9 cellular contexts compared by ENCODE assay signal in genomic region chr1:11731719-11732283, GRCh38. TPM values are rescaled to one million over a fixed set of nuclear protein-coding genes. Genes with fewer than 3 reads are reported as not detected.
A peak's percentile ranks its signal among the peaks of the same experiment; 100 is the strongest.
DNase-seq lines count a peak whose midpoint lies in the region; FAIRE-seq and TF ChIP-seq lines count a peak whose summit lies in the region.
"Had no signal": no experiment of that assay in that cellular context is flagged by ENCODE, and none has a peak within 500 bp of the region (broad histone marks: within the 10 kb centered on the region; RNA-seq: fewer than 3 reads in every experiment).

No MANE protein-coding gene starts in this region.

- no peak for TF ChIP-seq CTCF in DOHH2 (IDR thresholded peaks at IDR 0.05; ENCODE audit: low read depth, low read length, poor library complexity, severe bottlenecking)
- TF ChIP-seq CTCF in cardiac fibroblast (IDR thresholded peaks at IDR 0.05; ENCODE audit: low read depth, low read length), result no peak
- TF ChIP-seq CTCF in keratinocyte (optimal IDR thresholded peaks at IDR 0.05 in 1 of 3, IDR thresholded peaks at IDR 0.05 in 1 of 3, conservative IDR thresholded peaks at IDR 0.05 in 1 of 3; ENCODE audit: extremely low read depth in 1 of 3, insufficient read depth in 2 of 3, low read length in 3 of 3), result no peak

- H3K9me3 ChIP-seq in DOHH2 (ENCODE audit: control insufficient read depth, insufficient read depth, low read length), result no peaks in the 10 kb centered on the region
- H3K9me3 ChIP-seq in keratinocyte (ENCODE audit: control insufficient read depth, low read depth, low read length), result no peaks in the 10 kb centered on the region
- no peaks in the 10 kb centered on the region for H3K9me3 ChIP-seq in skeletal muscle satellite cell (replicated peaks; ENCODE audit: low read length)

- no peaks in the 10 kb centered on the region for H3K27me3 ChIP-seq in DOHH2 (ENCODE audit: control insufficient read depth, low read length)
- H3K27me3 ChIP-seq in keratinocyte (ENCODE audit: control insufficient read depth, extremely low read depth, insufficient read depth, low read length), result no peaks in the 10 kb centered on the region
- H3K27me3 ChIP-seq in skeletal muscle satellite cell (ENCODE audit: control insufficient read depth, insufficient read depth, low read length), result no peaks in the 10 kb centered on the region

- peak overlapping the region; percentile 43 for H3K4me2 ChIP-seq in DOHH2 (ENCODE audit: low read length)
- H3K4me2 ChIP-seq in keratinocyte (ENCODE audit: control insufficient read depth, extremely low read depth, insufficient read depth, low read depth, low read length), result peak overlapping the region; percentile 92
- H3K4me2 ChIP-seq in skeletal muscle satellite cell (ENCODE audit: low read length), result peak overlapping the region; percentile 73
- H3K4me2 ChIP-seq: KMS-11 had no signal

- H3K4me3 ChIP-seq in DOHH2 (ENCODE audit: low read length), result peak overlapping the region; percentile 36
- H3K4me3 ChIP-seq in cardiac fibroblast (replicated peaks in 1 of 2; ENCODE audit: low read depth in 2 of 2, low read length in 2 of 2), result peak overlapping the region; percentile 9 to 39
- H3K4me3 ChIP-seq in keratinocyte (ENCODE audit: control insufficient read depth in 2 of 3, extremely low read depth in 1 of 3, insufficient read depth in 2 of 3, low read depth in 1 of 3, low read length in 3 of 3), result peak overlapping the region in 2 of 3 experiments; percentile 35 to 67
- H3K4me3 ChIP-seq in skeletal muscle satellite cell (ENCODE audit: low read length), result peak overlapping the region; percentile 26

- H2AFZ ChIP-seq in keratinocyte (ENCODE audit: control insufficient read depth, low read length), result peak overlapping the region; percentile 92

- H3K36me3 ChIP-seq in DOHH2 (ENCODE audit: control insufficient read depth, low read length) (no peaks in the 10 kb centered on the region), keratinocyte (ENCODE audit: control insufficient read depth in 2 of 2, extremely low read depth in 1 of 2, insufficient read depth in 2 of 2, low read length in 2 of 2) (no peaks in the 10 kb centered on the region), skeletal muscle satellite cell (ENCODE audit: insufficient read depth, low read length) (no peaks in the 10 kb centered on the region)

- H3K9me1 ChIP-seq in keratinocyte (ENCODE audit: control insufficient read depth, extremely low read depth, insufficient read depth, low read length), result peaks cover 3% of the 10 kb centered on the region

- H3K9me2 ChIP-seq in DOHH2 (replicated peaks; ENCODE audit: control insufficient read depth, low read length), result no peaks in the 10 kb centered on the region

- dilution Hi-C loops in keratinocyte (cut with MboI; ENCODE audit: extremely low pct_ligation_motif_present, low sequenced_read_pairs), result no loop called here

- H3K27ac ChIP-seq in DOHH2 (ENCODE audit: low read depth, low read length) (no peak overlapping the region), keratinocyte (ENCODE audit: control insufficient read depth, insufficient read depth, low read length) (peak overlapping the region; percentile 43)
- H3K27ac ChIP-seq: KMS-11 had no signal

- H3K4me1 ChIP-seq in DOHH2 (ENCODE audit: control insufficient read depth, low read length) (peaks cover 38% of the 10 kb centered on the region), keratinocyte (ENCODE audit: control insufficient read depth, extremely low read depth, insufficient read depth, low read length) (peaks cover 24% of the 10 kb centered on the region), skeletal muscle satellite cell (ENCODE audit: control insufficient read depth, insufficient read depth, low read length) (peaks cover 29% of the 10 kb centered on the region)

- DNase-seq in NCI-H2227 (lab: John Stamatoyannopoulos, UW; ENCODE audit: unreplicated experiment) (peak; percentile 89), cardiac fibroblast (ENCODE audit: low read depth in 2 of 2) (peak; percentile 61 to 77), keratinocyte (ENCODE audit: low read depth, low spot score) (no peak), DMS114 treated with DMSO at 0.1 percent for 48 hours (lab: John Stamatoyannopoulos, UW; ENCODE audit: unreplicated experiment) (no peak), SKM-1 (lab: John Stamatoyannopoulos, UW; ENCODE audit: unreplicated experiment) (no peak), RPMI8226 (no peak)

- H4K20me1 ChIP-seq in DOHH2 (ENCODE audit: control insufficient read depth, insufficient read depth, low read depth, low read length), result no peaks in the 10 kb centered on the region
- H4K20me1 ChIP-seq in keratinocyte (ENCODE audit: control insufficient read depth, extremely low read depth, insufficient read depth, low read length), result no peaks in the 10 kb centered on the region

- H3K9ac ChIP-seq in keratinocyte (ENCODE audit: control insufficient read depth, extremely low read depth, insufficient read depth, low read length) (peak overlapping the region; percentile 62), skeletal muscle satellite cell (ENCODE audit: low read depth, low read length) (peak overlapping the region; percentile 24)
- H3K9ac ChIP-seq: KMS-11 had no signal

- H3K79me2 ChIP-seq in DOHH2 (ENCODE audit: control insufficient read depth, low read length) (no peaks in the 10 kb centered on the region), keratinocyte (ENCODE audit: control insufficient read depth, insufficient read depth, low read length) (no peaks in the 10 kb centered on the region)

- H3F3A ChIP-seq in DOHH2 (ENCODE audit: control insufficient read depth, insufficient read depth), result peaks cover 3% of the 10 kb centered on the region

- FAIRE-seq in keratinocyte (lab: Jason Lieb, UNC), result no peak

RNA-seq across cellular contexts. Expression of gene AGTRAP, which starts 4.1 kb away (rescaled TPM):
- 36.7 to 75.6 TPM (median 65.8 TPM) in 3 replicates for polyA plus RNA-seq in keratinocyte
- polyA plus RNA-seq in keratinocyte (2011; ENCODE audit: low read depth), result 11.8 TPM
- polyA plus RNA-seq in keratinocyte (2011; cell fraction: cytosol; rRNA removed), result 56.1 and 108 TPM in 2 replicates
- polyA plus RNA-seq in keratinocyte (2011; cell fraction: nucleus; rRNA removed), result 61.3 and 86.5 TPM in 2 replicates
- 82.0 and 86.5 TPM in 2 replicates for polyA plus RNA-seq in keratinocyte (2012; ENCODE audit: low replicate concordance)
- polyA minus RNA-seq in keratinocyte, result 38.4 to 81.1 TPM (median 45.0 TPM) in 3 replicates
- polyA minus RNA-seq in keratinocyte (2011; cell fraction: cytosol; rRNA and poly(A)+ RNA removed), result 81.5 TPM
- polyA minus RNA-seq in keratinocyte (2011; cell fraction: nucleus; rRNA and poly(A)+ RNA removed), result 34.2 and 35.3 TPM in 2 replicates
- 40.4 and 47.4 TPM in 2 replicates for total RNA-seq in skeletal muscle satellite cell (2012; rRNA removed)

RNA-seq across cellular contexts. Expression of gene C1orf167, which starts 30.2 kb away (rescaled TPM):
- polyA plus RNA-seq in keratinocyte, result not detected in 3 replicates
- polyA plus RNA-seq in keratinocyte (2011; ENCODE audit: low read depth), result not detected
- not detected in 2 replicates for polyA plus RNA-seq in keratinocyte (2011; cell fraction: cytosol; rRNA removed)
- not detected in 2 replicates for polyA plus RNA-seq in keratinocyte (2011; cell fraction: nucleus; rRNA removed)
- 0.62 TPM in 1 of 2 replicates, not detected in the other for polyA plus RNA-seq in keratinocyte (2012; ENCODE audit: low replicate concordance)
- polyA minus RNA-seq in keratinocyte, result not detected in 3 replicates
- polyA minus RNA-seq in keratinocyte (2011; cell fraction: cytosol; rRNA and poly(A)+ RNA removed), result not detected
- polyA minus RNA-seq in keratinocyte (2011; cell fraction: nucleus; rRNA and poly(A)+ RNA removed), result not detected in 2 replicates
- total RNA-seq in skeletal muscle satellite cell (2012; rRNA removed), result not detected in 2 replicates

RNA-seq across cellular contexts. Expression of gene DRAXIN, which starts 40.3 kb away (rescaled TPM):
- not detected in 3 replicates for polyA plus RNA-seq in keratinocyte
- polyA plus RNA-seq in keratinocyte (2011; ENCODE audit: low read depth), result not detected
- polyA plus RNA-seq in keratinocyte (2011; cell fraction: cytosol; rRNA removed), result not detected in 2 replicates
- polyA plus RNA-seq in keratinocyte (2011; cell fraction: nucleus; rRNA removed), result 0.01 and 0.03 TPM in 2 replicates
- not detected in 2 replicates for polyA plus RNA-seq in keratinocyte (2012; ENCODE audit: low replicate concordance)
- 0.03 TPM in 1 of 3 replicates, not detected in the others for polyA minus RNA-seq in keratinocyte
- polyA minus RNA-seq in keratinocyte (2011; cell fraction: cytosol; rRNA and poly(A)+ RNA removed), result not detected
- not detected in 2 replicates for polyA minus RNA-seq in keratinocyte (2011; cell fraction: nucleus; rRNA and poly(A)+ RNA removed)
- total RNA-seq in skeletal muscle satellite cell (2012; rRNA removed), result under 0.01 and 0.25 TPM in 2 replicates

RNA-seq across cellular contexts. Expression of gene MAD2L2, which starts 50.9 kb away (rescaled TPM):
- 24.8 to 31.6 TPM (median 26.4 TPM) in 3 replicates for polyA plus RNA-seq in keratinocyte
- 4.3 TPM for polyA plus RNA-seq in keratinocyte (2011; ENCODE audit: low read depth)
- 28.9 and 41.2 TPM in 2 replicates for polyA plus RNA-seq in keratinocyte (2011; cell fraction: cytosol; rRNA removed)
- 17.2 and 22.1 TPM in 2 replicates for polyA plus RNA-seq in keratinocyte (2011; cell fraction: nucleus; rRNA removed)
- 25.5 and 33.4 TPM in 2 replicates for polyA plus RNA-seq in keratinocyte (2012; ENCODE audit: low replicate concordance)
- polyA minus RNA-seq in keratinocyte, result 16.9 to 36.2 TPM (median 22.1 TPM) in 3 replicates
- polyA minus RNA-seq in keratinocyte (2011; cell fraction: cytosol; rRNA and poly(A)+ RNA removed), result 28.6 TPM
- polyA minus RNA-seq in keratinocyte (2011; cell fraction: nucleus; rRNA and poly(A)+ RNA removed), result 3.6 and 4.7 TPM in 2 replicates
- total RNA-seq in skeletal muscle satellite cell (2012; rRNA removed), result 35.0 and 40.2 TPM in 2 replicates

Comparison
In these comparisons a context has a peak if more than half of its experiments do, and no peak if none do; other contexts are left out.
1. DNase-seq: peak in NCI-H2227 (single experiment) and cardiac fibroblast (2 of 2); none in keratinocyte (single experiment), DMS114 treated with DMSO at 0.1 percent for 48 hours (single experiment), SKM-1 (single experiment) and RPMI8226 (single experiment).
2. Peak in every context shown above with its lines, with median percentiles within 50 percentile points of each other: H3K4me2 ChIP-seq and H3K4me3 ChIP-seq.